8 cellular contexts compared by ENCODE assay signal in the genomic region with DNA sequence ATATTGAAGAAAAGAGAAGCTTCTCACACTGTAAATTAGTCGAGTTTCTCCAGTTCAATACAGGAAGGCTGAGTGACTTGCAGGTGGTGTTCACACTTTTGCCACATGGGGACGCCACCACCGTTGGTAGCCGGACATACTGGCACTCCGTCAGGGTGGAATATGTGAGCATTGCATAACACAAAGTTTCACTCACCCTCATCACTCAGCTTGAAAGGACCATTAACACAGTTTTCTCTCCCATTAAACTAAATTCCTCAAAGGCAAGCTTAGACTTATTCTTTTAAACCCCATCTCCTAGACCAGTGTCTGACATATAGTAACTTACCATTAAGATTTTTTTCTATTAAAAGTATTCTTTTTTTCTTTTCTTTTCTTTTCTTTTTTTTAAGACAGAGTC.
DNase-seq lines count a peak whose midpoint lies in the region; ATAC-seq and TF ChIP-seq lines count a peak whose summit lies in the region.

No MANE protein-coding gene starts in this region.

- H3K36me3 ChIP-seq in WERI-Rb-1 (no peaks in the 10 kb centered on the region), lung (ENCODE audit: control insufficient read depth in 2 of 2, insufficient read depth in 2 of 2, low read length in 2 of 2) (no peaks in the 10 kb centered on the region)

- 3 to 4% methylated on average over 5 of the region's 5 CpGs for WGBS in lung, 2 donors

- no peak overlapping the region for H3K4me3 ChIP-seq in WERI-Rb-1 (ENCODE audit: low read depth, low read length)
- no peak overlapping the region for H3K4me3 ChIP-seq in dorsolateral prefrontal cortex
- H3K4me3 ChIP-seq in lung: no peak overlapping the region

- H3K9me3 ChIP-seq in WERI-Rb-1 (ENCODE audit: severe bottlenecking) (no peaks in the 10 kb centered on the region), lung (ENCODE audit: control insufficient read depth in 2 of 2, insufficient read depth in 1 of 2, low read length in 1 of 2) (no peaks in the 10 kb centered on the region)

- peak; percentile 61 for ATAC-seq in HG02763 (IDR thresholded peaks at IDR 0.05; ENCODE audit: unreplicated experiment)
- peak; percentile 82 for ATAC-seq in lung (ENCODE audit: insufficient read depth, low FRiP score)

- TF ChIP-seq CTCF in 22Rv1 (IDR thresholded peaks at IDR 0.05) (peak; percentile 93), GM12873 (IDR thresholded peaks at IDR 0.05; ENCODE audit: insufficient read depth, low read depth, low read length, missing control alignments) (peak; percentile 92), WERI-Rb-1 (IDR thresholded peaks at IDR 0.05; ENCODE audit: low read depth, low read length) (peak; percentile 94), dorsolateral prefrontal cortex (IDR thresholded peaks at IDR 0.05 in 54 of 56, conservative IDR thresholded peaks at IDR 0.05 in 2 of 56; ENCODE audit: low read depth in 1 of 56, partially characterized antibody in 56 of 56) (peak; percentile 60 to 90 (median 76)), lung (IDR thresholded peaks at IDR 0.05; ENCODE audit: control extremely low read depth, extremely low read depth) (peak; percentile 57)

- intact Hi-C loops in dorsolateral prefrontal cortex (cut with DNase I): loop anchor here (5.0 to 10.0 kb wide), 3 partner anchors 152 to 579 kb away; partner anchors contain the start of gene GADD45A (in 1 of the 2)

- peaks cover 0 to 1% of the 10 kb centered on the region in 2 donors for H3K4me1 ChIP-seq in lung (ENCODE audit: control insufficient read depth in 2 of 2, insufficient read depth in 2 of 2, low read length in 2 of 2)

- H3K27me3 ChIP-seq in WERI-Rb-1 (ENCODE audit: insufficient read depth, low read depth, severe bottlenecking) (no peaks in the 10 kb centered on the region), dorsolateral prefrontal cortex (no peaks in the 10 kb centered on the region), lung (ENCODE audit: control insufficient read depth, insufficient read depth) (no peaks in the 10 kb centered on the region)

- peak; percentile 51 for DNase-seq in NCI-H1694 treated with DMSO at 0.1 percent for 48 hours (lab: John Stamatoyannopoulos, UW)
- peak; percentile 81 for DNase-seq in WERI-Rb-1
- DNase-seq in dorsolateral prefrontal cortex: peak; percentile 13 to 75 (median 60)
- peak; percentile 81 for DNase-seq in lung (ENCODE audit: low spot score)
- peak; percentile 72 for DNase-seq in stimulated activated CD8-positive, alpha-beta memory T cell treated with anti-CD3 and anti-CD28 coated beads, Interleukin-4, amount 100 ng/mL, for 48 hours

- H3K27ac ChIP-seq in 22Rv1: no peak overlapping the region
- H3K27ac ChIP-seq in WERI-Rb-1: no peak overlapping the region
- H3K27ac ChIP-seq in dorsolateral prefrontal cortex: no peak overlapping the region
- no peak overlapping the region for H3K27ac ChIP-seq in lung (ENCODE audit: low read depth in 1 of 2, low read length in 1 of 2)
